Comparison of ENCODE assay signal across 13 cellular contexts in the genomic region with DNA sequence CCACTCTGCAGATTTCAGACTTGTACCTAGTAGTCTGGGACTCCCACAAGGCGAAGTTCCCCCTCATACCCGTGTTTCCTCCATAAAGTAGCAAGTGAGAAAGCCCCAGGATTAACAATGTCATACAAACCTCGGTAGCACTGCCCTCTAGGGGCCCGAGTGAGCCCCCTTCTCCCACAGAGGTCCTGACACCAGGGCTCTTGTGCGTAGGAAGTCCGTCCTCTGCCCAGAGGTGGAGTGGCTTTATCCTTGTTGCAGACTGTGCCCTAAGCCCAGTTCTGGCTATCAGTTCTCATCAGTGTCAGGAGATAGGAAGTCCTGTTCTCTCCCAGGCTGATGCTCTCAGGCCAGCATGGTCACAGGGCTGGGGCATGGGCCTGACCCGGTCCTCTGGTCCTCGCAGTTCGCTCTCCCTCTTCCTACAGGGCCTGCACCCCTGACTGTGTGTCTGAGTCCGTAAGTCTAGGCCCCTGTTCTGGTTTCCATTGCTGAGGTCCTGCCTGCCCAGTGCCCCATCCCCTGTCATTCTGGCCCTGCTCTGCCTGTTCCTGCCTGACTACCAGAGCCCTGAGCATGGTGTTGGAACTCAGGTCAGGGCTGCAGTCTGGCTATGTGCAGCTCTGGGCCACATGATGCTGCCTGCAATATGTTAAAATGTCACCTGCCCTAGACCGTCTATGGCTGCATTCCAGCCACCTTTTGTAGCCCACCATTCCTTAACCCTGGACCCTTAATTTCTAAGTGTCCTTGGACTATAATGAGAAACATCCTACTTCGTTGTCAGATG.
A peak's percentile ranks its signal among the peaks of the same experiment; 100 is the strongest.
DNase-seq lines count a peak whose midpoint lies in the region; ATAC-seq and TF ChIP-seq lines count a peak whose summit lies in the region.
"Had no signal": no experiment of that assay in that cellular context is flagged by ENCODE, and none has a peak within 500 bp of the region (broad histone marks: within the 10 kb centered on the region; RNA-seq: fewer than 3 reads in every experiment).

No MANE protein-coding gene starts in this region.

- H3K9ac ChIP-seq in trophoblast cell (ENCODE audit: low read length): no peak overlapping the region

- WGBS in trophoblast cell (ENCODE audit: extremely low coverage, insufficient coverage, insufficient read length): no CpG with 5 or more reads among the region's 12 CpGs
- WGBS in esophagus muscularis mucosa: 80% methylated on average over 11 of the region's 12 CpGs

- H3K9me3 ChIP-seq in WERI-Rb-1 (ENCODE audit: severe bottlenecking) (no peaks in the 10 kb centered on the region), trophoblast cell (ENCODE audit: insufficient read depth, low read depth, low read length) (no peaks in the 10 kb centered on the region), esophagus muscularis mucosa (no peaks in the 10 kb centered on the region)
- H3K9me3 ChIP-seq: mucosa of descending colon had no signal

- H3K4me2 ChIP-seq in trophoblast cell (ENCODE audit: low read length): no peak overlapping the region

- no peak overlapping the region for H3K4me3 Mint-ChIP-seq in activated CD4-positive, alpha-beta T cell treated with anti-CD3 and anti-CD28 coated beads for 36 hours
- H3K4me3 Mint-ChIP-seq in HFFc6: no peak overlapping the region
- H3K4me3 Mint-ChIP-seq: activated naive CD4-positive, alpha-beta T cell treated with anti-CD3 and anti-CD28 coated beads for 36 hours had no signal

- H3K23ac ChIP-seq in trophoblast cell (ENCODE audit: low read length): no peak overlapping the region

- H3K36me3 Mint-ChIP-seq in activated CD4-positive, alpha-beta T cell treated with anti-CD3 and anti-CD28 coated beads for 36 hours (ENCODE audit: low read depth): no peaks in the 10 kb centered on the region
- no peaks in the 10 kb centered on the region for H3K36me3 Mint-ChIP-seq in HFFc6 (ENCODE audit: low read depth)

- H3K9me3 Mint-ChIP-seq in activated CD4-positive, alpha-beta T cell treated with anti-CD3 and anti-CD28 coated beads for 36 hours (ENCODE audit: low read depth): no peaks in the 10 kb centered on the region
- no peaks in the 10 kb centered on the region for H3K9me3 Mint-ChIP-seq in HFFc6
- H3K9me3 Mint-ChIP-seq: activated naive CD4-positive, alpha-beta T cell treated with anti-CD3 and anti-CD28 coated beads for 36 hours had no signal

- H4K8ac ChIP-seq in trophoblast cell (ENCODE audit: low read depth, low read length): no peak overlapping the region

- no peak overlapping the region for H3K27ac Mint-ChIP-seq in activated CD4-positive, alpha-beta T cell treated with anti-CD3 and anti-CD28 coated beads for 36 hours
- no peak overlapping the region for H3K27ac Mint-ChIP-seq in HFFc6
- H3K27ac Mint-ChIP-seq: activated naive CD4-positive, alpha-beta T cell treated with anti-CD3 and anti-CD28 coated beads for 36 hours had no signal

- H2AK5ac ChIP-seq in trophoblast cell (ENCODE audit: low read length): no peak overlapping the region

- H3K4me1 ChIP-seq in trophoblast cell (ENCODE audit: control insufficient read depth in 1 of 2, insufficient read depth in 2 of 2, low read length in 2 of 2) (peaks cover 0 to 8% of the 10 kb centered on the region in 2 experiments), esophagus muscularis mucosa (peaks cover 3 to 5% (median 4%) of the 10 kb centered on the region in 4 donors)

- intact Hi-C loops in activated CD4-positive, alpha-beta T cell treated with anti-CD3 and anti-CD28 coated beads for 36 hours (cut with DNase I, micrococcal nuclease): no loop called here
- intact Hi-C loops in esophagus muscularis mucosa (cut with DNase I): no loop called here

- peak overlapping the region; percentile 16 for H2BK12ac ChIP-seq in trophoblast cell (ENCODE audit: low read length)

- CTCF ChIA-PET in activated CD4-positive, alpha-beta T cell treated with anti-CD3 and anti-CD28 coated beads for 36 hours (lab: Charles Lee): no interaction called here

- no peak overlapping the region for H2BK120ac ChIP-seq in trophoblast cell (ENCODE audit: insufficient read depth, low read length, poor library complexity)

- no peak overlapping the region for H3K4me3 ChIP-seq in WERI-Rb-1 (ENCODE audit: low read depth, low read length)
- H3K4me3 ChIP-seq in trophoblast cell (ENCODE audit: low read depth, low read length): no peak overlapping the region
- H3K4me3 ChIP-seq in esophagus muscularis mucosa: no peak overlapping the region
- H3K4me3 ChIP-seq: mucosa of descending colon had no signal

- no peak for TF ChIP-seq EP300 in esophagus muscularis mucosa (IDR thresholded peaks at IDR 0.05)

- H4K12ac ChIP-seq in trophoblast cell (ENCODE audit: low read depth, low read length): no peak overlapping the region

- no peak overlapping the region for H2AFZ ChIP-seq in trophoblast cell (ENCODE audit: insufficient read depth, low read length, poor library complexity)

- H3K4ac ChIP-seq in trophoblast cell (ENCODE audit: low read depth, low read length): no peak overlapping the region

- TF ChIP-seq CTCF in HFFc6 (IDR thresholded peaks at IDR 0.05) (peak; percentile 9; the same call in 1 of the 2 replicates), WERI-Rb-1 (IDR thresholded peaks at IDR 0.05; ENCODE audit: low read depth, low read length) (peak; percentile 62), esophagus muscularis mucosa (IDR thresholded peaks at IDR 0.05) (no peak)

- peak overlapping the region; percentile 21 for H3K18ac ChIP-seq in trophoblast cell (ENCODE audit: low read length)

- POLR2A ChIA-PET in activated CD4-positive, alpha-beta T cell treated with anti-CD3 and anti-CD28 coated beads for 36 hours (lab: Charles Lee): no interaction called here

- peak; percentile 7 for DNase-seq in activated CD4-positive, alpha-beta T cell treated with anti-CD3 and anti-CD28 coated beads for 36 hours
- DNase-seq in activated CD4-positive, alpha-beta T cell treated with anti-CD3 and anti-CD28 coated beads, Interleukin-2, amount 50 U/mL, for 48 hours: no peak
- no peak for DNase-seq in HFFc6
- DNase-seq in WERI-Rb-1: peak; percentile 57
- DNase-seq in trophoblast cell: no peak
- no peak for DNase-seq in esophagus muscularis mucosa (ENCODE audit: extremely low spot score)
- DNase-seq in NCI-H2196 (lab: John Stamatoyannopoulos, UW; ENCODE audit: unreplicated experiment): no peak
- DNase-seq in activated CD8-positive, alpha-beta memory T cell treated with anti-CD3 and anti-CD28 coated beads for 24 hours: no peak
- DNase-seq: activated naive CD4-positive, alpha-beta T cell treated with anti-CD3 and anti-CD28 coated beads for 36 hours; AML-193; GOT3; mucosa of descending colon; stimulated activated CD4-positive, alpha-beta T cell treated with anti-CD3 and anti-CD28 coated beads, Interleukin-1b, Interleukin-23, amount 100 ng/mL, for 48 hours had no signal

- H3K4me1 Mint-ChIP-seq in activated CD4-positive, alpha-beta T cell treated with anti-CD3 and anti-CD28 coated beads for 36 hours: no peaks in the 10 kb centered on the region
- no peaks in the 10 kb centered on the region for H3K4me1 Mint-ChIP-seq in HFFc6 (ENCODE audit: low read depth)

- no peak for TF ChIP-seq POLR2A in esophagus muscularis mucosa (IDR thresholded peaks at IDR 0.05; ENCODE audit: low read depth)

- H3K36me3 ChIP-seq in WERI-Rb-1 (no peaks in the 10 kb centered on the region), trophoblast cell (ENCODE audit: control insufficient read depth in 1 of 2, insufficient read depth in 2 of 2, low read length in 2 of 2) (no peaks in the 10 kb centered on the region), esophagus muscularis mucosa (no peaks in the 10 kb centered on the region)

- H3K79me2 ChIP-seq in trophoblast cell (ENCODE audit: control insufficient read depth, insufficient read depth, low read length, poor library complexity): no peaks in the 10 kb centered on the region

- H3K27me3 ChIP-seq in WERI-Rb-1 (ENCODE audit: insufficient read depth, low read depth, severe bottlenecking): no peaks in the 10 kb centered on the region
- no peaks in the 10 kb centered on the region for H3K27me3 ChIP-seq in trophoblast cell (ENCODE audit: insufficient read depth, low read length)
- H3K27me3 ChIP-seq in esophagus muscularis mucosa: no peaks in the 10 kb centered on the region

- H3K27ac ChIP-seq in WERI-Rb-1: no peak overlapping the region
- no peak overlapping the region for H3K27ac ChIP-seq in trophoblast cell (ENCODE audit: low read depth, low read length)
- H3K27ac ChIP-seq in esophagus muscularis mucosa (replicated peaks in 1 of 4): no peak overlapping the region

- H3K79me1 ChIP-seq in trophoblast cell (ENCODE audit: low read length): peaks cover 5% of the 10 kb centered on the region

- H3K27me3 Mint-ChIP-seq in activated CD4-positive, alpha-beta T cell treated with anti-CD3 and anti-CD28 coated beads for 36 hours: peaks cover 3% of the 10 kb centered on the region
- no peaks in the 10 kb centered on the region; the same call in 1 of the 2 replicates for H3K27me3 Mint-ChIP-seq in HFFc6 (ENCODE audit: insufficient read depth)

- H3K14ac ChIP-seq in trophoblast cell (ENCODE audit: low read length): no peak overlapping the region

- H4K91ac ChIP-seq in trophoblast cell (ENCODE audit: low read depth, low read length): peak overlapping the region; percentile 66

- H2BK5ac ChIP-seq in trophoblast cell (ENCODE audit: low read depth, low read length, poor library complexity): no peak overlapping the region

- ATAC-seq in activated CD4-positive, alpha-beta T cell treated with anti-CD3 and anti-CD28 coated beads for 36 hours: no peak
- ATAC-seq: mucosa of descending colon had no signal

Comparison
In these comparisons a context has a peak if more than half of its experiments do, and no peak if none do; other contexts are left out.
1. DNase-seq: peak in activated CD4-positive, alpha-beta T cell treated with anti-CD3 and anti-CD28 coated beads for 36 hours (single experiment) and WERI-Rb-1 (single experiment); none in activated CD4-positive, alpha-beta T cell treated with anti-CD3 and anti-CD28 coated beads, Interleukin-2, amount 50 U/mL, for 48 hours (0 of 2), HFFc6 (single experiment), trophoblast cell (0 of 2), esophagus muscularis mucosa (single experiment), NCI-H2196 (single experiment) and activated CD8-positive, alpha-beta memory T cell treated with anti-CD3 and anti-CD28 coated beads for 24 hours (single experiment).
2. CTCF ChIP-seq: peak in HFFc6 (single experiment) and WERI-Rb-1 (single experiment); none in esophagus muscularis mucosa (0 of 3).